Comparison of ENCODE assay signal across 20 cellular contexts in the genomic region with DNA sequence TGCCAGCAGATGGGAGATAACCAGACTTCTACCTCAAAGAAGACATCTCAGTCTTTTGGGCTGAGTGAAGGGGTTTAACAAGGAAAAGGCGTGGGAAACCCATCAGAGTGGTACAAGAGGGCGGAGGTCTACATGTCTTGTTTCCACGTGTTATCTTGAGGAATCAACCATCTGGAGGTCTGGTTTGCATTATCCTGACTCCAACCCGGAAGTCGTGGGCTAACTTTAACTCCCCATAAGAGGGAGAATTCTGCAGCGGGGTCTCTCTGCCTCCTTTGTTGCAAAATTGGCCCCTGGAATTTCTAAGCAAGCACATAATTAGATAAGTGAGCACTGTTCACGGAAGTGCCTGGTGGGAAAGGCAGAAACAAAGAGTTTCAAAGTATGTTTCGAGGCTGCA.
"Had no signal": no experiment of that assay in that cellular context is flagged by ENCODE, and none has a peak within 500 bp of the region (broad histone marks: within the 10 kb centered on the region; RNA-seq: fewer than 3 reads in every experiment).

No MANE protein-coding gene starts in this region.

- H3K4me1 ChIP-seq: colonic mucosa, foreskin keratinocyte, left ventricle myocardium inferior, parathyroid adenoma, psoas muscle, right lobe of liver, tibial artery had no signal

- H3K27ac Mint-ChIP-seq: natural killer cell; stimulated activated effector memory CD8-positive, alpha-beta T cell treated with anti-CD3 and anti-CD28 coated beads, Interleukin-12 subunit alpha, Interleukin-12 subunit beta, amount 100 ng/mL, for 72 hours had no signal

- DNase-seq: cerebellar nuclear complex; colonic mucosa; dermis blood vessel endothelial cell; foreskin keratinocyte; kidney; left cardiac atrium; left ventricle myocardium inferior; mesenchymal stem cell; natural killer cell; nucleus accumbens; psoas muscle; right lobe of liver; stimulated activated CD4-positive, alpha-beta T cell treated with anti-CD3 and anti-CD28 coated beads, Interleukin-4, amount 100 ng/mL, for 1 hour; stimulated activated CD8-positive, alpha-beta memory T cell treated with anti-CD3 and anti-CD28 coated beads, Interleukin-4, amount 100 ng/mL, for 48 hours; stimulated activated naive CD8-positive, alpha-beta T cell treated with anti-CD3 and anti-CD28 coated beads, Interleukin-15, Interleukin-2, amounts not matched to agents 100 U/mL and 50 U/mL, for 24 hours; tibial artery had no signal

- H3K4me3 Mint-ChIP-seq: natural killer cell; neural crest cell; stimulated activated effector memory CD8-positive, alpha-beta T cell treated with anti-CD3 and anti-CD28 coated beads, Interleukin-12 subunit alpha, Interleukin-12 subunit beta, amount 100 ng/mL, for 72 hours had no signal

- H3K79me2 ChIP-seq: parathyroid adenoma had no signal

- H3K36me3 Mint-ChIP-seq: natural killer cell had no signal

- H3K4me3 ChIP-seq: colonic mucosa, left ventricle myocardium inferior, lung, psoas muscle, right lobe of liver, tibial artery had no signal

- H3K9ac ChIP-seq: parathyroid adenoma had no signal

- H3K27me3 ChIP-seq: colonic mucosa, foreskin keratinocyte, right lobe of liver, tibial artery had no signal

- H3K9me3 ChIP-seq: colonic mucosa, psoas muscle, right lobe of liver, tibial artery had no signal

- H3K36me3 ChIP-seq: colonic mucosa, left ventricle myocardium inferior, right lobe of liver, tibial artery had no signal

- H2AFZ ChIP-seq: parathyroid adenoma had no signal

- H3K9me3 Mint-ChIP-seq: natural killer cell, neural crest cell had no signal

- H3K27ac ChIP-seq: colonic mucosa, foreskin keratinocyte, left ventricle myocardium inferior, parathyroid adenoma, psoas muscle, right lobe of liver, tibial artery had no signal
